Comparison of ENCODE assay signal across 8 cellular contexts in genomic region chr2:177617849-177618248, GRCh38.
DNase-seq lines count a peak whose midpoint lies in the region; ATAC-seq and TF ChIP-seq lines count a peak whose summit lies in the region.

No MANE protein-coding gene starts in this region.

- 92% methylated on average over 9 of the region's 9 CpGs for WGBS in hepatocyte (ENCODE audit: low lambda C conversion rate, missing lambda C conversion rate)

- no peak for TF ChIP-seq CTCF in WERI-Rb-1 (IDR thresholded peaks at IDR 0.05; ENCODE audit: low read depth, low read length)
- no peak for TF ChIP-seq CTCF in hepatocyte (IDR thresholded peaks at IDR 0.05; ENCODE audit: poor library complexity)

- H2AFZ ChIP-seq in hepatocyte = peak overlapping the region; percentile 96

- no peaks in the 10 kb centered on the region for H3K36me3 ChIP-seq in H7 (replicated peaks; ENCODE audit: control insufficient read depth, insufficient read depth, low read length)
- H3K36me3 ChIP-seq in WERI-Rb-1 = peaks cover 4% of the 10 kb centered on the region; the same call in 1 of the 2 replicates
- H3K36me3 ChIP-seq in hepatocyte (replicated peaks; ENCODE audit: insufficient read depth, low read depth) = no peaks in the 10 kb centered on the region

- H3K9me2 ChIP-seq in hepatocyte (replicated peaks; ENCODE audit: insufficient read depth) = no peaks in the 10 kb centered on the region

- H3K27me3 ChIP-seq in H7 (ENCODE audit: control insufficient read depth, insufficient read depth, low read length) (no peaks in the 10 kb centered on the region), WERI-Rb-1 (ENCODE audit: insufficient read depth, low read depth, severe bottlenecking) (no peaks in the 10 kb centered on the region), hepatocyte (no peaks in the 10 kb centered on the region)

- H3K27ac ChIP-seq in WERI-Rb-1 = no peak overlapping the region; the same call in 1 of the 2 replicates
- H3K27ac ChIP-seq in hepatocyte = peak overlapping the region; percentile 96
- H3K27ac ChIP-seq in skin epidermis = peak overlapping the region in 16 of 21 experiments; percentile 72 to 100 (median 96)

- peaks cover 9% of the 10 kb centered on the region for H3K4me1 ChIP-seq in hepatocyte (ENCODE audit: insufficient read depth)

- H4K20me1 ChIP-seq in hepatocyte (ENCODE audit: insufficient read depth, poor library complexity, severe bottlenecking) = no peaks in the 10 kb centered on the region

- ATAC-seq in GM18520 (IDR thresholded peaks at IDR 0.05; ENCODE audit: unreplicated experiment) (no peak), HG03025 (IDR thresholded peaks at IDR 0.05; ENCODE audit: low FRiP score, unreplicated experiment) (no peak)

- H3K79me2 ChIP-seq in hepatocyte = peaks cover 4% of the 10 kb centered on the region

- DNase-seq in H7 (no peak), WERI-Rb-1 (no peak), hepatocyte (ENCODE audit: low spot score) (no peak), NCI-H1436 (lab: John Stamatoyannopoulos, UW) (no peak), NK-92 (lab: John Stamatoyannopoulos, UW; ENCODE audit: unreplicated experiment) (no peak)

- H3K4me2 ChIP-seq in hepatocyte = peak overlapping the region; percentile 76

- H3K9me3 ChIP-seq in WERI-Rb-1 (ENCODE audit: severe bottlenecking) (no peaks in the 10 kb centered on the region), hepatocyte (ENCODE audit: low read depth) (no peaks in the 10 kb centered on the region)

- H3K4me3 ChIP-seq in H7 (ENCODE audit: insufficient read depth, low read depth, low read length) (peak overlapping the region; percentile 61), WERI-Rb-1 (ENCODE audit: low read depth, low read length) (peak overlapping the region; percentile 71), hepatocyte (peak overlapping the region; percentile 44), skin epidermis (peak overlapping the region; percentile 41 to 83 (median 72))
